In genomic region chr3:177340243-177340830, GRCh38 we compare ENCODE assay signal across 25 cellular contexts.
DNase-seq lines count a peak whose midpoint lies in the region; ATAC-seq and TF ChIP-seq lines count a peak whose summit lies in the region.
"Had no signal": no experiment of that assay in that cellular context is flagged by ENCODE, and none has a peak within 500 bp of the region (broad histone marks: within the 10 kb centered on the region; RNA-seq: fewer than 3 reads in every experiment).

No MANE protein-coding gene starts in this region.

- no TSS peak for BruUV-seq in A673 (replicated peaks; lab: Mats Ljungman, UMichigan)

- ATAC-seq in activated B cell treated with CpG ODN at 0.5 μM for 24 hours (ENCODE audit: low read depth) (no peak), GM21737 (IDR thresholded peaks at IDR 0.05; ENCODE audit: unreplicated experiment) (no peak)
- ATAC-seq: activated naive CD8-positive, alpha-beta T cell treated with anti-CD3 and anti-CD28 coated beads, Interleukin-2, amount 50 U/mL, for 24 hours; body of pancreas; left colon; natural killer cell treated with Interleukin-12 subunit alpha and Interleukin-12 subunit beta and Interleukin-15 and Interleukin-18, amount 100 ng/mL, for 72 hours; SK-N-SH treated with all-trans-retinoic acid at 6 μM for 48 hours had no signal

- H3K4me1 ChIP-seq in A673 (ENCODE audit: insufficient read depth, low read length, poor library complexity, severe bottlenecking): peaks cover 59% of the 10 kb centered on the region
- H3K4me1 ChIP-seq in mesodermal cell (ENCODE audit: control insufficient read depth, insufficient read depth, low read length, poor library complexity, severe bottlenecking): peaks cover 56% of the 10 kb centered on the region

- H3K27me3 Mint-ChIP-seq in activated B cell treated with CpG ODN at 0.5 μM for 24 hours: no peaks in the 10 kb centered on the region
- H3K27me3 Mint-ChIP-seq: activated CD4-positive, alpha-beta memory T cell treated with anti-CD3 and anti-CD28 coated beads, Interleukin-2, amount 10 ng/mL, durations not matched to agents 7 days and 5 days; CD4-positive, CD25-positive, alpha-beta regulatory T cell; natural killer cell treated with Interleukin-12 subunit alpha and Interleukin-12 subunit beta and Interleukin-15 and Interleukin-18, amount 100 ng/mL, for 72 hours had no signal

- TF ChIP-seq CTCF in A673 (conservative IDR thresholded peaks at IDR 0.05; ENCODE audit: low read depth, low read length): no peak
- TF ChIP-seq CTCF in activated B cell treated with CpG ODN at 0.5 μM for 24 hours (IDR thresholded peaks at IDR 0.05): no peak

- CTCF ChIA-PET in A673 (lab: Charles Lee) (no interaction called here), activated B cell treated with CpG ODN at 0.5 μM for 24 hours (lab: Charles Lee) (no interaction called here)

- POLR2A ChIA-PET in A673 (lab: Charles Lee; ENCODE audit: low non-redundant PET): no interaction called here
- POLR2A ChIA-PET in activated B cell treated with CpG ODN at 0.5 μM for 24 hours (lab: Charles Lee): interaction anchor here (0.6 to 1.4 kb wide), 7 partner anchors 9 to 97 kb away, joined by 3 to 5 read pairs (median 4); no protein-coding TSS in a partner anchor

- H3K9me3 Mint-ChIP-seq in activated B cell treated with CpG ODN at 0.5 μM for 24 hours: no peaks in the 10 kb centered on the region
- H3K9me3 Mint-ChIP-seq: activated CD4-positive, alpha-beta memory T cell treated with anti-CD3 and anti-CD28 coated beads, Interleukin-2, amount 10 ng/mL, durations not matched to agents 7 days and 5 days; activated naive CD8-positive, alpha-beta T cell treated with anti-CD3 and anti-CD28 coated beads, Interleukin-2, amount 50 U/mL, for 24 hours; CD4-positive, CD25-positive, alpha-beta regulatory T cell; HFFc6; natural killer cell treated with Interleukin-12 subunit alpha and Interleukin-12 subunit beta and Interleukin-15 and Interleukin-18, amount 100 ng/mL, for 72 hours had no signal

- H3K4me3 ChIP-seq in A673 (ENCODE audit: low read depth, low read length, poor library complexity, severe bottlenecking) (no peak overlapping the region), mesodermal cell (ENCODE audit: extremely low read depth, insufficient read depth, low read length, poor library complexity, severe bottlenecking) (no peak overlapping the region)
- H3K4me3 ChIP-seq: body of pancreas, uterus had no signal

- intact Hi-C loops in A673 (cut with micrococcal nuclease; ENCODE audit: unreplicated experiment): no loop called here
- intact Hi-C loops in activated B cell treated with CpG ODN at 0.5 μM for 24 hours (cut with micrococcal nuclease): no loop called here

- H3K4me3 Mint-ChIP-seq in activated B cell treated with CpG ODN at 0.5 μM for 24 hours: no peak overlapping the region
- H3K4me3 Mint-ChIP-seq: activated CD4-positive, alpha-beta memory T cell treated with anti-CD3 and anti-CD28 coated beads, Interleukin-2, amount 10 ng/mL, durations not matched to agents 7 days and 5 days; activated naive CD8-positive, alpha-beta T cell treated with anti-CD3 and anti-CD28 coated beads, Interleukin-2, amount 50 U/mL, for 24 hours; HFFc6 had no signal

- H3K27ac Mint-ChIP-seq in activated B cell treated with CpG ODN at 0.5 μM for 24 hours: peak overlapping the region; percentile 41
- H3K27ac Mint-ChIP-seq: activated CD4-positive, alpha-beta memory T cell treated with anti-CD3 and anti-CD28 coated beads, Interleukin-2, amount 10 ng/mL, durations not matched to agents 7 days and 5 days; CD4-positive, CD25-positive, alpha-beta regulatory T cell; HFFc6 had no signal

- H3K36me3 ChIP-seq in A673 (ENCODE audit: insufficient read depth, low read length, poor library complexity, severe bottlenecking): no peaks in the 10 kb centered on the region
- no peaks in the 10 kb centered on the region for H3K36me3 ChIP-seq in mesodermal cell (ENCODE audit: control insufficient read depth, insufficient read depth, low read length)
- H3K36me3 ChIP-seq: uterus had no signal

- no peak for DNase-seq in A673 (ENCODE audit: low spot score)
- DNase-seq in ELR (ENCODE audit: low read depth): peak; percentile 29
- DNase-seq in activated B cell treated with CpG ODN at 0.5 μM for 24 hours: no peak
- no peak for DNase-seq in NCI-H2227 treated with DMSO at 0.1 percent for 48 hours (lab: John Stamatoyannopoulos, UW)
- DNase-seq in hypothalamus (lab: John Stamatoyannopoulos, UW): no peak
- no peak for DNase-seq in NCI-H774 (lab: John Stamatoyannopoulos, UW)
- DNase-seq: activated CD4-positive, alpha-beta memory T cell treated with anti-CD3 and anti-CD28 coated beads, Interleukin-2, amount 10 ng/mL, durations not matched to agents 7 days and 5 days; activated gamma-delta T cell; activated naive CD8-positive, alpha-beta T cell treated with anti-CD3 and anti-CD28 coated beads, Interleukin-2, amount 50 U/mL, for 24 hours; body of pancreas; CD4-positive, CD25-positive, alpha-beta regulatory T cell; DMS153; glutamatergic neuron; HFFc6; left colon; mesenchymal stem cell; NCI-H1105 treated with DMSO at 0.1 percent for 48 hours; NCI-H2081 treated with DMSO at 0.1 percent for 48 hours; NCI-H510A; T-helper 9 cell; uterus had no signal

- no peaks in the 10 kb centered on the region for H3K36me3 Mint-ChIP-seq in activated B cell treated with CpG ODN at 0.5 μM for 24 hours (ENCODE audit: low read depth)
- H3K36me3 Mint-ChIP-seq: CD4-positive, CD25-positive, alpha-beta regulatory T cell had no signal

- no peaks in the 10 kb centered on the region for H3K9me3 ChIP-seq in A673 (ENCODE audit: low read depth, low read length, poor library complexity, severe bottlenecking)
- no peaks in the 10 kb centered on the region for H3K9me3 ChIP-seq in mesodermal cell (ENCODE audit: control insufficient read depth, low read length)
- H3K9me3 ChIP-seq: body of pancreas, uterus had no signal

- 80% methylated on average over 1 of the region's 2 CpGs; no CpG with 5 or more reads in 1 of the 2 experiments for WGBS in mesodermal cell (ENCODE audit: insufficient coverage in 2 of 2), 2 experiments

- peak overlapping the region; percentile 11 for H3K27ac ChIP-seq in A673 (ENCODE audit: low read depth, low read length, poor library complexity, severe bottlenecking)
- peak overlapping the region; percentile 36 for H3K27ac ChIP-seq in mesodermal cell (ENCODE audit: low read depth, low read length, severe bottlenecking)
- H3K27ac ChIP-seq: uterus had no signal

- H3K27me3 ChIP-seq in A673 (replicated peaks; ENCODE audit: insufficient read depth, low read depth, low read length, poor library complexity): no peaks in the 10 kb centered on the region
- H3K27me3 ChIP-seq: body of pancreas, uterus had no signal

- H3K4me1 Mint-ChIP-seq in activated B cell treated with CpG ODN at 0.5 μM for 24 hours: peaks cover 67% of the 10 kb centered on the region
